ENCODE assay signal across 10 cellular contexts in the genomic region with DNA sequence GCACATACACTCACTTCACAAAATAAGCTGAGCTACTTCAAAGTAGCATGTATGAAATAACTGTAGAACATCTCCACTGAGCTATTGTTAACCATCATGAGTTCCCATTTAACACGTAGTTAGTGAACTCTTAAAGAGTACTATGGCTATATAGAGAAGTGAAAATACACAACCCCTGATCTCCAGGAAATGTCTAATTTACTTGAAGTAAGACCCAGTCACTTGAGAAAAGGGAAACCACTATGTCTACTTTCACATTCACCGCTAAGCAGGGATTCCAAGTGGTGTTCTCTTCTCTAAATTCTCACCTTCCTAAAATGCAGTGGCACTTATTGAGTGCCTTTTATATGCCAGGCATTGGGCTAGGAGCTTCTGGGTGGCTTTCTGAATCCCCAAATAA. TPM values are rescaled to one million over a fixed set of nuclear protein-coding genes. Genes with fewer than 3 reads are reported as not detected.
DNase-seq lines count a peak whose midpoint lies in the region; ATAC-seq, FAIRE-seq and TF ChIP-seq lines count a peak whose summit lies in the region.
"Had no signal": no experiment of that assay in that cellular context is flagged by ENCODE, and none has a peak within 500 bp of the region (broad histone marks: within the 10 kb centered on the region; RNA-seq: fewer than 3 reads in every experiment).

No MANE protein-coding gene starts in this region.

- TF ChIP-seq EP300 in GM12878 (IDR thresholded peaks at IDR 0.05; ENCODE audit: borderline replicate concordance in 1 of 2, control insufficient read depth in 1 of 2, low read depth in 2 of 2, low read length in 2 of 2): peak; percentile 56 to 86; a peak in 3 of 4 replicates

- intact Hi-C loops in GM12878 (cut with micrococcal nuclease; ENCODE audit: unreplicated experiment): loop anchor here (1.0 to 5.0 kb wide), 7 partner anchors 30 to 439 kb away; a partner anchor contains a TSS

- H4K20me1 ChIP-seq in GM12878 (ENCODE audit: control insufficient read depth, insufficient read depth): no peaks in the 10 kb centered on the region

- 1% methylated on average over 2 of the region's 2 CpGs for WGBS in GM12878 (ENCODE audit: insufficient coverage, insufficient replicate concordance, low lambda C conversion rate, missing lambda C conversion rate)

- TF ChIP-seq RAD21 in GM12878 (IDR thresholded peaks at IDR 0.05; ENCODE audit: insufficient read depth, low read depth, low read length): no peak

- no peak overlapping the region for H3K9ac ChIP-seq in GM12878 (ENCODE audit: control insufficient read depth, insufficient read depth, low read length)
- H3K9ac ChIP-seq: parathyroid adenoma had no signal

- peak overlapping the region; percentile 88 for H3K4me2 ChIP-seq in GM12878 (ENCODE audit: control insufficient read depth, insufficient read depth)

- CTCF ChIA-PET in GM12878 (lab: Yijun Ruan, JAX): interaction anchor here (0.5 to 4.5 kb wide), 52 partner anchors 12 to 698 kb away, joined by 3 to 73 read pairs (median 4); a partner anchor contains a TSS

- H3K27ac ChIP-seq in GM12878 (ENCODE audit: control insufficient read depth, insufficient read depth): no peak overlapping the region
- H3K27ac ChIP-seq: parathyroid adenoma had no signal

- POLR2A ChIA-PET in GM12878 (lab: Charles Lee): interaction anchor here (0.6 to 1.7 kb wide), 4 partner anchors 30 to 172 kb away, joined by 3 to 12 read pairs (median 5); no protein-coding TSS in a partner anchor

- H3K4me3 ChIP-seq in GM06990 (replicated peaks; ENCODE audit: low read depth, low read length) (no peak overlapping the region), GM12878 (no peak overlapping the region; the same call in 1 of the 2 replicates)

- TF ChIP-seq CTCF in GM06990 (IDR thresholded peaks at IDR 0.05; ENCODE audit: insufficient read depth, low read length, poor library complexity, severe bottlenecking): no peak
- no peak for TF ChIP-seq CTCF in GM12878 (IDR thresholded peaks at IDR 0.05 in 2 of 3, conservative IDR thresholded peaks at IDR 0.05 in 1 of 3; ENCODE audit: control insufficient read depth in 2 of 3, extremely low read depth in 1 of 3, insufficient read depth in 1 of 3, low read depth in 3 of 3, low read length in 3 of 3)

- ATAC-seq in GM19455 (IDR thresholded peaks at IDR 0.05; ENCODE audit: unreplicated experiment) (peak; percentile 73), HG03280 (IDR thresholded peaks at IDR 0.05; ENCODE audit: unreplicated experiment) (peak; percentile 82), GM12878 (peak; percentile 94)
- ATAC-seq: SK-N-SH treated with all-trans-retinoic acid at 6 μM for 48 hours had no signal

- RAD21 ChIA-PET in GM12878 (lab: Charles Lee; ENCODE audit: unreplicated experiment): interaction anchor here (0.6 to 4.0 kb wide), 47 partner anchors 11 to 449 kb away, joined by 3 to 49 read pairs (median 4); a partner anchor contains a TSS

- H3K36me3 ChIP-seq in GM06990 (ENCODE audit: control insufficient read depth, insufficient read depth, low read length): no peaks in the 10 kb centered on the region; the same call in 1 of the 2 replicates
- peaks cover 0 to 8% of the 10 kb centered on the region in 2 experiments; a peak in 2 of 4 replicates for H3K36me3 ChIP-seq in GM12878 (ENCODE audit: control insufficient read depth in 2 of 2, insufficient read depth in 2 of 2, low read length in 1 of 2)

- BruUV-seq in GM12878 (replicated peaks; lab: Mats Ljungman, UMichigan): no TSS peak

- TF ChIP-seq POLR2A in GM12878 (IDR thresholded peaks at IDR 0.05; ENCODE audit: low read depth, low read length): no peak

- DNase-seq in GM06990 (ENCODE audit: extremely low read depth, insufficient read length) (peak; percentile 63), GM12878 (ENCODE audit: low read depth, low spot score) (peak; percentile 80), DMS 273 treated with DMSO at 0.1 percent for 48 hours (lab: John Stamatoyannopoulos, UW) (no peak), anterior cingulate cortex (lab: John Stamatoyannopoulos, UW) (no peak), hypothalamus (lab: John Stamatoyannopoulos, UW) (no peak), activated gamma-delta T cell treated with Interleukin-2 at 50 U/mL for 16 hours (no peak)

- H3K27me3 ChIP-seq in GM06990 (replicated peaks; ENCODE audit: control insufficient read depth, insufficient read depth, low read length) (no peaks in the 10 kb centered on the region), GM12878 (replicated peaks in 1 of 2; ENCODE audit: control insufficient read depth in 2 of 2, insufficient read depth in 2 of 2, low read length in 1 of 2) (no peaks in the 10 kb centered on the region)

- peak; percentile 98 for FAIRE-seq in GM12878 (lab: Jason Lieb, UNC)

- H3K79me2 ChIP-seq in GM12878 (ENCODE audit: control insufficient read depth, insufficient read depth, low read length): no peaks in the 10 kb centered on the region
- H3K79me2 ChIP-seq: parathyroid adenoma had no signal

- H2AFZ ChIP-seq in GM12878 (ENCODE audit: control insufficient read depth, low read depth, low read length): no peak overlapping the region
- H2AFZ ChIP-seq: parathyroid adenoma had no signal

- SMC1A ChIA-PET in GM12878 (lab: Charles Lee; ENCODE audit: uncharacterized antibody, unreplicated experiment): interaction anchor here (0.6 to 4.9 kb wide), 43 partner anchors 9 to 451 kb away, joined by 3 to 58 read pairs (median 4); a partner anchor contains a TSS

- in situ Hi-C loops in GM12878 (cut with MboI): loop anchor here (10.0 kb wide), 1 partner anchor 292 kb away; no protein-coding TSS in a partner anchor

- H3K9me3 ChIP-seq in GM12878 (replicated peaks; ENCODE audit: control insufficient read depth, insufficient read depth, low read length): no peaks in the 10 kb centered on the region

- peaks cover 13% of the 10 kb centered on the region for H3K4me1 ChIP-seq in GM12878 (ENCODE audit: control insufficient read depth, insufficient read depth, low read length)

RNA-seq across cellular contexts. Expression of a gene that starts 35.0 kb away (rescaled TPM):
- 7.5 and 9.9 TPM in 2 replicates for total RNA-seq in GM12878 (2013; cell fraction: nucleolus; rRNA removed)
- total RNA-seq in GM12878 (2014; rRNA removed) (0.49 and 2.7 TPM in 2 replicates), GM12878 (2014; rRNA removed; fragmentation: Illumina TruSeq; extraction: Trizol) (0.67 and 0.92 TPM in 2 replicates), GM12878 (2021) (0.72 and 0.96 TPM in 2 replicates)
- polyA plus RNA-seq in GM12878 (2011; ENCODE audit: low read depth): 0.55 TPM
- polyA plus RNA-seq in GM12878 (2011; rRNA removed) (1.2 and 1.8 TPM in 2 replicates), GM12878 (2014; fragmentation: Illumina TruSeq; extraction: Trizol) (1.1 and 1.6 TPM in 2 replicates), GM12878 (2014; fragmentation: Nextera tagmentation; extraction: Ambion mirVana) (under 1 TPM; 0.13 to 0.29 TPM), GM12878 (2014; rRNA removed) (1.1 and 1.3 TPM in 2 replicates), GM12878 (2016; fragmentation: Nextera tagmentation; extraction: Ambion mirVana) (under 1 TPM; 0.33 to 0.68 TPM)
- 1.5 and 2.1 TPM in 2 replicates for polyA plus RNA-seq in GM12878 (2011; cell fraction: cytosol; rRNA removed)
- 10.8 and 11.0 TPM in 2 replicates for polyA plus RNA-seq in GM12878 (2011; cell fraction: nucleus; rRNA removed)
- polyA plus RNA-seq in GM12878 (2012): 0.89 and 1.3 TPM in 2 replicates
- polyA minus RNA-seq in GM12878 (2011; rRNA and poly(A)+ RNA removed): 0.66 and 0.72 TPM in 2 replicates
- 0.31 TPM in 1 of 2 replicates, not detected in the other for polyA minus RNA-seq in GM12878 (2011; cell fraction: cytosol; rRNA and poly(A)+ RNA removed)
- 1.6 and 3.9 TPM in 2 replicates for polyA minus RNA-seq in GM12878 (2011; cell fraction: nucleus; rRNA and poly(A)+ RNA removed)

RNA-seq across cellular contexts. Expression of a gene that starts 44.9 kb away (rescaled TPM):
- 97.4 and 107 TPM in 2 replicates for total RNA-seq in GM12878 (2013; cell fraction: nucleolus; rRNA removed)
- total RNA-seq in GM12878 (2014; rRNA removed) (21.4 and 24.4 TPM in 2 replicates), GM12878 (2014; rRNA removed; fragmentation: Illumina TruSeq; extraction: Trizol) (26.2 and 28.3 TPM in 2 replicates), GM12878 (2021) (23.8 and 27.7 TPM in 2 replicates)
- polyA plus RNA-seq in GM12878 (2011; ENCODE audit: low read depth): 13.7 TPM
- polyA plus RNA-seq in GM12878 (2011; rRNA removed) (42.6 and 51.2 TPM in 2 replicates), GM12878 (2014; fragmentation: Illumina TruSeq; extraction: Trizol) (24.5 and 28.5 TPM in 2 replicates), GM12878 (2014; fragmentation: Nextera tagmentation; extraction: Ambion mirVana) (10 to 100 TPM; 34.1 to 40.3 TPM), GM12878 (2014; rRNA removed) (18.0 and 19.4 TPM in 2 replicates), GM12878 (2016; fragmentation: Nextera tagmentation; extraction: Ambion mirVana) (10 to 100 TPM; 45.8 to 48.7 TPM)
- 29.7 and 37.3 TPM in 2 replicates for polyA plus RNA-seq in GM12878 (2011; cell fraction: cytosol; rRNA removed)
- polyA plus RNA-seq in GM12878 (2011; cell fraction: nucleus; rRNA removed): 36.6 and 36.9 TPM in 2 replicates
- 18.5 and 18.9 TPM in 2 replicates for polyA plus RNA-seq in GM12878 (2012)
- polyA minus RNA-seq in GM12878 (2011; rRNA and poly(A)+ RNA removed): 59.0 and 62.4 TPM in 2 replicates
- polyA minus RNA-seq in GM12878 (2011; cell fraction: cytosol; rRNA and poly(A)+ RNA removed): 9.0 and 19.4 TPM in 2 replicates
- polyA minus RNA-seq in GM12878 (2011; cell fraction: nucleus; rRNA and poly(A)+ RNA removed): 72.8 and 89.1 TPM in 2 replicates

RNA-seq across cellular contexts. Expression of a gene that starts 45.0 kb away (rescaled TPM):
- total RNA-seq in GM12878 (2013; cell fraction: nucleolus; rRNA removed): 6.9 and 10.1 TPM in 2 replicates
- total RNA-seq in GM12878 (2014; rRNA removed): 4.6 and 5.0 TPM in 2 replicates
- 2.9 and 3.4 TPM in 2 replicates for total RNA-seq in GM12878 (2014; rRNA removed; fragmentation: Illumina TruSeq; extraction: Trizol)
- 4.0 and 4.5 TPM in 2 replicates for total RNA-seq in GM12878 (2021)
- 6.5 TPM for polyA plus RNA-seq in GM12878 (2011; ENCODE audit: low read depth)
- polyA plus RNA-seq in GM12878 (2011; rRNA removed): 9.4 and 10.3 TPM in 2 replicates
- 9.5 and 11.8 TPM in 2 replicates for polyA plus RNA-seq in GM12878 (2011; cell fraction: cytosol; rRNA removed)
- polyA plus RNA-seq in GM12878 (2011; cell fraction: nucleus; rRNA removed): 4.6 and 6.4 TPM in 2 replicates
- polyA plus RNA-seq in GM12878 (2012): 3.4 and 4.4 TPM in 2 replicates
- 3.9 and 5.6 TPM in 2 replicates for polyA plus RNA-seq in GM12878 (2014; fragmentation: Illumina TruSeq; extraction: Trizol)
- polyA plus RNA-seq in GM12878 (2014; fragmentation: Nextera tagmentation; extraction: Ambion mirVana): 1 to 10 TPM; 6.1 to 9.2 TPM
- 3.5 and 5.7 TPM in 2 replicates for polyA plus RNA-seq in GM12878 (2014; rRNA removed)
- 1 to 10 TPM; 4.6 to 5.5 TPM for polyA plus RNA-seq in GM12878 (2016; fragmentation: Nextera tagmentation; extraction: Ambion mirVana)
- 12.8 and 14.2 TPM in 2 replicates for polyA minus RNA-seq in GM12878 (2011; rRNA and poly(A)+ RNA removed)
- polyA minus RNA-seq in GM12878 (2011; cell fraction: cytosol; rRNA and poly(A)+ RNA removed): 2.7 and 3.6 TPM in 2 replicates
- 8.3 and 10.5 TPM in 2 replicates for polyA minus RNA-seq in GM12878 (2011; cell fraction: nucleus; rRNA and poly(A)+ RNA removed)

Comparison
In these comparisons a context has a peak if more than half of its experiments do, and no peak if none do; other contexts are left out.
1. DNase-seq: peak in GM06990 (single experiment) and GM12878 (single experiment); none in DMS 273 treated with DMSO at 0.1 percent for 48 hours (single experiment), anterior cingulate cortex (0 of 58), hypothalamus (0 of 51) and activated gamma-delta T cell treated with Interleukin-2 at 50 U/mL for 16 hours (single experiment).
2. Peak in every context shown above with its lines, with median percentiles within 50 percentile points of each other: ATAC-seq.